8 cellular contexts compared by ENCODE assay signal in the genomic region with DNA sequence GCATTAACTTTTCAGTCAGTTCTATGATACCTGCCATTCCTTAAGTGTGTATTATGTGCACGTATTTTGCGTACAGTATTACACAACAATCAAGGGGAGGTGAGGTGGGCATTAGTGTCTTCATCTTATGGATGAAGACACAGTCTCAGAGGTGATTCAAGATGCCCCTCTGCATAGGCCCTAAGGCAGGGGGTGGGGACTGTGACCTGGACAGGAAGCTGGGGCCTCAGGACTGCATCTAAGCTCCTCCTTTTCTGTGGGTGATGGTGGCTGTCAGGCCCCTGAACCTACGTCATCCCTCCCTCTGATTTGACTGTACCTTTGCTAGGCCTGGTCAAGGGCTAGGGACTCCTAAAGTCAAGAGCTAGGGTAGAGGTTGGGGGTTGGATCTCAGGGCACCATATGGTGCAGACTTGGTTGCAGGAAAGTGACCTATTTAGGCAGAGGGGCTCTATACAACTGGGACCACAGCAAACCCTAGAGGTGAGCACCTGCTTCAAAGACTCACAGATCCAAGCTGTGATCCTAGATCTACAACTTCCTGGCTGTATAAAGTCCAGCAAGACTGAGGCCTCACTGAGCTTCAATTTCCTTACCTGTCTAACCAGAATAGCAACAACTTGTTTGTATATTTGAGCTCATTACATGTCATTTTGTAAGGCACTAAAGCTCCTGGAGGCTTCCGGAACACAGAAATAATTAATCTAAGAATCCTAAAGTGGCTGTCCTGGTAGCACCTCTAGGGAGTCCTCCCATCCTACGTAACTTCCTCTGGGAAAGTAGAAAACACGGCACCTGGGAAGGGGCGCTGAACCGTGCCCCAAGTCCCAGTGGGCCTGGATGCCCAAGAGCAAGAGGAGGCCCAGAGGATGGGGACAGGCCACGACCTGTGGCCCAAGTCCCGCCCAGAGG. TPM values are rescaled to one million over a fixed set of nuclear protein-coding genes. Genes with fewer than 3 reads are reported as not detected.
DNase-seq lines count a peak whose midpoint lies in the region; ATAC-seq and TF ChIP-seq lines count a peak whose summit lies in the region.

No MANE protein-coding gene starts in this region.

- H3K9me2 ChIP-seq in hepatocyte (replicated peaks; ENCODE audit: insufficient read depth) = no peaks in the 10 kb centered on the region

- peaks cover 22% of the 10 kb centered on the region for H3K4me1 ChIP-seq in A673 (ENCODE audit: insufficient read depth, low read length, poor library complexity, severe bottlenecking)
- H3K4me1 ChIP-seq in hepatocyte (ENCODE audit: insufficient read depth) = peaks cover 38% of the 10 kb centered on the region

- peak overlapping the region; percentile 99 for H3K4me3 ChIP-seq in A673 (ENCODE audit: low read depth, low read length, poor library complexity, severe bottlenecking)
- peak overlapping the region; percentile 98 for H3K4me3 ChIP-seq in hepatocyte

- H3K4me2 ChIP-seq in hepatocyte = peak overlapping the region; percentile 92

- POLR2A ChIA-PET in A673 (lab: Charles Lee; ENCODE audit: low non-redundant PET) = no interaction called here

- TF ChIP-seq CTCF in A673 (conservative IDR thresholded peaks at IDR 0.05; ENCODE audit: low read depth, low read length) = no peak
- TF ChIP-seq CTCF in hepatocyte (IDR thresholded peaks at IDR 0.05; ENCODE audit: poor library complexity) = no peak

- H3K27me3 ChIP-seq in A673 (replicated peaks; ENCODE audit: insufficient read depth, low read depth, low read length, poor library complexity) (no peaks in the 10 kb centered on the region), hepatocyte (no peaks in the 10 kb centered on the region)

- no TSS peak for BruUV-seq in A673 (replicated peaks; lab: Mats Ljungman, UMichigan)

- H2AFZ ChIP-seq in hepatocyte = peak overlapping the region; percentile 97

- intact Hi-C loops in A673 (cut with micrococcal nuclease; ENCODE audit: unreplicated experiment) = no loop called here

- CTCF ChIA-PET in A673 (lab: Charles Lee) = no interaction called here

- peaks cover 54% of the 10 kb centered on the region for H3K4me1 Mint-ChIP-seq in stimulated activated effector memory CD8-positive, alpha-beta T cell treated with anti-CD3 and anti-CD28 coated beads, Interleukin-12 subunit alpha, Interleukin-12 subunit beta, amount 100 ng/mL, for 72 hours

- H3K27ac Mint-ChIP-seq in stimulated activated effector memory CD8-positive, alpha-beta T cell treated with anti-CD3 and anti-CD28 coated beads, Interleukin-12 subunit alpha, Interleukin-12 subunit beta, amount 100 ng/mL, for 72 hours = peak overlapping the region; percentile 96

- no peaks in the 10 kb centered on the region for H3K9me3 ChIP-seq in A673 (ENCODE audit: low read depth, low read length, poor library complexity, severe bottlenecking)
- no peaks in the 10 kb centered on the region for H3K9me3 ChIP-seq in hepatocyte (ENCODE audit: low read depth)

- H3K27ac ChIP-seq in A673 (ENCODE audit: low read depth, low read length, poor library complexity, severe bottlenecking) = peak overlapping the region; percentile 51
- peak overlapping the region; percentile 78 for H3K27ac ChIP-seq in hepatocyte

- ATAC-seq in GM18517 (IDR thresholded peaks at IDR 0.05; ENCODE audit: unreplicated experiment) = peak; percentile 42
- peak; percentile 49 for ATAC-seq in HG03135 (IDR thresholded peaks at IDR 0.05; ENCODE audit: unreplicated experiment)
- peak; percentile 62 for ATAC-seq in stimulated activated effector memory CD8-positive, alpha-beta T cell treated with anti-CD3 and anti-CD28 coated beads, Interleukin-12 subunit alpha, Interleukin-12 subunit beta, amount 100 ng/mL, for 72 hours

- peaks cover 36% of the 10 kb centered on the region for H3K79me2 ChIP-seq in hepatocyte

- no peak for DNase-seq in A673 (ENCODE audit: low spot score)
- DNase-seq in activated CD4-positive, alpha-beta T cell treated with anti-CD3 and anti-CD28 coated beads, Interleukin-2, amount 50 U/mL, for 48 hours = peak; percentile 48 to 66
- DNase-seq in hepatocyte (ENCODE audit: low spot score) = no peak
- DNase-seq in stimulated activated effector memory CD8-positive, alpha-beta T cell treated with anti-CD3 and anti-CD28 coated beads, Interleukin-12 subunit alpha, Interleukin-12 subunit beta, amount 100 ng/mL, for 72 hours (ENCODE audit: low spot score in 2 of 2) = peak; percentile 18 to 81
- DNase-seq in NCI-H1417 treated with DMSO at 0.1 percent for 48 hours (lab: John Stamatoyannopoulos, UW) = no peak
- no peak for DNase-seq in UCSD-AML1 (lab: John Stamatoyannopoulos, UW; ENCODE audit: unreplicated experiment)

- WGBS in hepatocyte (ENCODE audit: low lambda C conversion rate, missing lambda C conversion rate) = 68% methylated on average over 10 of the region's 10 CpGs

- H4K20me1 ChIP-seq in hepatocyte (ENCODE audit: insufficient read depth, poor library complexity, severe bottlenecking) = peaks cover 13% of the 10 kb centered on the region

- H3K9me3 Mint-ChIP-seq in stimulated activated effector memory CD8-positive, alpha-beta T cell treated with anti-CD3 and anti-CD28 coated beads, Interleukin-12 subunit alpha, Interleukin-12 subunit beta, amount 100 ng/mL, for 72 hours = no peaks in the 10 kb centered on the region

- peak overlapping the region; percentile 98 for H3K4me3 Mint-ChIP-seq in stimulated activated effector memory CD8-positive, alpha-beta T cell treated with anti-CD3 and anti-CD28 coated beads, Interleukin-12 subunit alpha, Interleukin-12 subunit beta, amount 100 ng/mL, for 72 hours

- peaks cover 47% of the 10 kb centered on the region for H3K36me3 Mint-ChIP-seq in stimulated activated effector memory CD8-positive, alpha-beta T cell treated with anti-CD3 and anti-CD28 coated beads, Interleukin-12 subunit alpha, Interleukin-12 subunit beta, amount 100 ng/mL, for 72 hours

- no peaks in the 10 kb centered on the region for H3K36me3 ChIP-seq in A673 (ENCODE audit: insufficient read depth, low read length, poor library complexity, severe bottlenecking)
- no peaks in the 10 kb centered on the region for H3K36me3 ChIP-seq in hepatocyte (replicated peaks; ENCODE audit: insufficient read depth, low read depth)

RNA-seq across cellular contexts. Expression of a gene that starts 39.1 kb away (rescaled TPM):
- total RNA-seq in A673 (2021) (106 and 107 TPM in 2 replicates), hepatocyte (24.3 and 31.1 TPM in 2 replicates)
- 42.5 and 55.4 TPM in 2 replicates for polyA plus RNA-seq in hepatocyte

Comparison
In these comparisons a context has a peak if more than half of its experiments do, and no peak if none do; other contexts are left out.
1. DNase-seq: peak in activated CD4-positive, alpha-beta T cell treated with anti-CD3 and anti-CD28 coated beads, Interleukin-2, amount 50 U/mL, for 48 hours (2 of 2) and stimulated activated effector memory CD8-positive, alpha-beta T cell treated with anti-CD3 and anti-CD28 coated beads, Interleukin-12 subunit alpha, Interleukin-12 subunit beta, amount 100 ng/mL, for 72 hours (2 of 2); none in A673 (single experiment), hepatocyte (single experiment), NCI-H1417 treated with DMSO at 0.1 percent for 48 hours (single experiment) and UCSD-AML1 (single experiment).
2. Peak in every context shown above with its lines, with median percentiles within 50 percentile points of each other: ATAC-seq.